In the genomic region with DNA sequence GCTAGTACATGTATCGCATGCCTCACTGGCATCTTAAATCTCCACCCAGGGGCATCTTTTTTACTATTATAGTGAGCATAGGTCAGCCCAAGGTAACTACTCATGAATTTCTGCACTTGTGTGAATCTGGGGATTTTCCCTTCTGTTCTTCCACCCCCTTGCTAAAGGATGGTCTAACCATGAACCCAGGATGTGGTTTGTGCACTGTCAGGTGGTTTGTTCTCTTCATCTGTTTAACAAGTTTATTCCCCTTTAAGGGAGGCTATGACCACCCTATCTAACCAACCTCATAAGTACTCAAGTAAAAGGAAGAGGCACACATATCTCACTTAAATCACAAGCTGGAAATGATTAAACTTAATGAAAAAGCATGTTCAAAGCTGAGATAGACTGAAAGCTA, we compare ENCODE assay signal across 13 cellular contexts.
DNase-seq lines count a peak whose midpoint lies in the region; ATAC-seq lines count a peak whose summit lies in the region.
"Had no signal": no experiment of that assay in that cellular context is flagged by ENCODE, and none has a peak within 500 bp of the region (broad histone marks: within the 10 kb centered on the region; RNA-seq: fewer than 3 reads in every experiment).

No MANE protein-coding gene starts in this region.

- H3K9me3 ChIP-seq in naive thymus-derived CD4-positive, alpha-beta T cell (ENCODE audit: control insufficient read depth in 2 of 3, low read length in 3 of 3) = no peaks in the 10 kb centered on the region
- H3K9me3 ChIP-seq in trophoblast cell (ENCODE audit: insufficient read depth, low read depth, low read length) = no peaks in the 10 kb centered on the region

- intact Hi-C loops in naive thymus-derived CD4-positive, alpha-beta T cell (cut with micrococcal nuclease) = no loop called here

- no peak overlapping the region for H4K91ac ChIP-seq in trophoblast cell (ENCODE audit: low read depth, low read length)

- no peak overlapping the region for H2BK120ac ChIP-seq in trophoblast cell (ENCODE audit: insufficient read depth, low read length, poor library complexity)

- H4K8ac ChIP-seq in trophoblast cell (ENCODE audit: low read depth, low read length) = no peak overlapping the region

- no peak overlapping the region for H3K4me3 ChIP-seq in naive thymus-derived CD4-positive, alpha-beta T cell (ENCODE audit: low read length)
- H3K4me3 ChIP-seq in trophoblast cell (ENCODE audit: low read depth, low read length) = no peak overlapping the region
- H3K4me3 ChIP-seq: K562, skin epidermis had no signal

- H3K36me3 ChIP-seq in naive thymus-derived CD4-positive, alpha-beta T cell (ENCODE audit: control insufficient read depth in 2 of 3, insufficient read depth in 3 of 3, low read length in 3 of 3) = no peaks in the 10 kb centered on the region
- H3K36me3 ChIP-seq in trophoblast cell (ENCODE audit: control insufficient read depth in 1 of 2, insufficient read depth in 2 of 2, low read length in 2 of 2) = no peaks in the 10 kb centered on the region

- no peak overlapping the region for H2AK5ac ChIP-seq in trophoblast cell (ENCODE audit: low read length)

- no peaks in the 10 kb centered on the region for H3K79me1 ChIP-seq in trophoblast cell (ENCODE audit: low read length)

- H2BK12ac ChIP-seq in trophoblast cell (ENCODE audit: low read length) = no peak overlapping the region

- CTCF ChIA-PET in activated CD4-positive, alpha-beta T cell treated with anti-CD3 and anti-CD28 coated beads, Interleukin-2, amount 10 ng/mL, durations not matched to agents 7 days and 5 days (lab: Charles Lee) = no interaction called here
- CTCF ChIA-PET in naive thymus-derived CD4-positive, alpha-beta T cell (lab: Charles Lee) = no interaction called here

- no peak overlapping the region for H4K12ac ChIP-seq in trophoblast cell (ENCODE audit: low read depth, low read length)

- H3K9ac ChIP-seq in trophoblast cell (ENCODE audit: low read length) = no peak overlapping the region

- no peak overlapping the region for H3K18ac ChIP-seq in trophoblast cell (ENCODE audit: low read length)

- no CpG with 5 or more reads among the region's 1 CpG for WGBS in trophoblast cell (ENCODE audit: extremely low coverage, insufficient coverage, insufficient read length)

- no peak overlapping the region for H3K14ac ChIP-seq in trophoblast cell (ENCODE audit: low read length)

- no peak overlapping the region for H3K4me3 Mint-ChIP-seq in activated CD4-positive, alpha-beta T cell treated with anti-CD3 and anti-CD28 coated beads, Interleukin-2, amount 10 ng/mL, durations not matched to agents 7 days and 5 days
- H3K4me3 Mint-ChIP-seq in naive thymus-derived CD4-positive, alpha-beta T cell = peak overlapping the region in 4 of 10 donors; percentile 3 to 48 (median 20)

- H3K4me2 ChIP-seq in trophoblast cell (ENCODE audit: low read length) = no peak overlapping the region

- POLR2A ChIA-PET in activated CD4-positive, alpha-beta T cell treated with anti-CD3 and anti-CD28 coated beads, Interleukin-2, amount 10 ng/mL, durations not matched to agents 7 days and 5 days (lab: Charles Lee) = no interaction called here
- POLR2A ChIA-PET in naive thymus-derived CD4-positive, alpha-beta T cell (lab: Charles Lee) = no interaction called here

- no peak overlapping the region for H3K27ac Mint-ChIP-seq in activated CD4-positive, alpha-beta T cell treated with anti-CD3 and anti-CD28 coated beads, Interleukin-2, amount 10 ng/mL, durations not matched to agents 7 days and 5 days
- peak overlapping the region in 1 of 9 donors; percentile 62 for H3K27ac Mint-ChIP-seq in naive thymus-derived CD4-positive, alpha-beta T cell

- no peaks in the 10 kb centered on the region for H3K79me2 ChIP-seq in trophoblast cell (ENCODE audit: control insufficient read depth, insufficient read depth, low read length, poor library complexity)

- no peaks in the 10 kb centered on the region for H3K9me3 Mint-ChIP-seq in activated CD4-positive, alpha-beta T cell treated with anti-CD3 and anti-CD28 coated beads, Interleukin-2, amount 10 ng/mL, durations not matched to agents 7 days and 5 days
- peaks cover 0 to 6% (median 0%) of the 10 kb centered on the region in 11 donors for H3K9me3 Mint-ChIP-seq in naive thymus-derived CD4-positive, alpha-beta T cell

- peaks cover 13% of the 10 kb centered on the region for H3K4me1 Mint-ChIP-seq in activated CD4-positive, alpha-beta T cell treated with anti-CD3 and anti-CD28 coated beads, Interleukin-2, amount 10 ng/mL, durations not matched to agents 7 days and 5 days
- H3K4me1 Mint-ChIP-seq in naive thymus-derived CD4-positive, alpha-beta T cell = peaks cover 0 to 15% (median 7%) of the 10 kb centered on the region in 7 donors

- no peaks in the 10 kb centered on the region for H3K36me3 Mint-ChIP-seq in activated CD4-positive, alpha-beta T cell treated with anti-CD3 and anti-CD28 coated beads, Interleukin-2, amount 10 ng/mL, durations not matched to agents 7 days and 5 days (ENCODE audit: low read depth)
- peaks cover 0 to 2% (median 0%) of the 10 kb centered on the region in 5 donors for H3K36me3 Mint-ChIP-seq in naive thymus-derived CD4-positive, alpha-beta T cell

- H3K27me3 ChIP-seq in naive thymus-derived CD4-positive, alpha-beta T cell (ENCODE audit: control insufficient read depth in 2 of 2, insufficient read depth in 2 of 2, low read length in 2 of 2) = no peaks in the 10 kb centered on the region
- H3K27me3 ChIP-seq in trophoblast cell (ENCODE audit: insufficient read depth, low read length) = no peaks in the 10 kb centered on the region
- H3K27me3 ChIP-seq: foreskin keratinocyte had no signal

- ATAC-seq in GM21526 (IDR thresholded peaks at IDR 0.05; ENCODE audit: low FRiP score, unreplicated experiment) (peak; percentile 82), HG03175 (IDR thresholded peaks at IDR 0.05; ENCODE audit: unreplicated experiment) (peak; percentile 89)
- ATAC-seq in naive thymus-derived CD4-positive, alpha-beta T cell = peak; percentile 81
- ATAC-seq: foreskin keratinocyte, K562 had no signal

- H3K4me1 ChIP-seq in naive thymus-derived CD4-positive, alpha-beta T cell (ENCODE audit: control insufficient read depth in 2 of 2, insufficient read depth in 2 of 2, low read length in 2 of 2) = peaks cover 0 to 8% of the 10 kb centered on the region in 2 donors
- H3K4me1 ChIP-seq in trophoblast cell (ENCODE audit: control insufficient read depth in 1 of 2, insufficient read depth in 2 of 2, low read length in 2 of 2) = peaks cover 2 to 3% of the 10 kb centered on the region in 2 experiments
- H3K4me1 ChIP-seq: foreskin keratinocyte had no signal

- H2AFZ ChIP-seq in trophoblast cell (ENCODE audit: insufficient read depth, low read length, poor library complexity) = no peak overlapping the region

- H3K23ac ChIP-seq in trophoblast cell (ENCODE audit: low read length) = no peak overlapping the region

- no peak overlapping the region for H3K4ac ChIP-seq in trophoblast cell (ENCODE audit: low read depth, low read length)

- H2BK5ac ChIP-seq in trophoblast cell (ENCODE audit: low read depth, low read length, poor library complexity) = no peak overlapping the region

- H3K27me3 Mint-ChIP-seq in activated CD4-positive, alpha-beta T cell treated with anti-CD3 and anti-CD28 coated beads, Interleukin-2, amount 10 ng/mL, durations not matched to agents 7 days and 5 days = no peaks in the 10 kb centered on the region
- H3K27me3 Mint-ChIP-seq in naive thymus-derived CD4-positive, alpha-beta T cell = no peaks in the 10 kb centered on the region

- peak; percentile 35 for DNase-seq in activated CD4-positive, alpha-beta T cell treated with anti-CD3 and anti-CD28 coated beads, Interleukin-2, amount 10 ng/mL, durations not matched to agents 7 days and 5 days
- DNase-seq in activated CD4-positive, alpha-beta T cell treated with anti-CD3 and anti-CD28 coated beads for 1 hour = no peak
- DNase-seq in naive thymus-derived CD4-positive, alpha-beta T cell = peak in 1 of 9 donors; percentile 17
- DNase-seq in trophoblast cell = no peak
- DNase-seq in inferior parietal cortex (ENCODE audit: extremely low spot score) = no peak
- DNase-seq in NCI-H1092 treated with DMSO at 0.1 percent for 48 hours (lab: John Stamatoyannopoulos, UW) = no peak
- DNase-seq: foreskin keratinocyte, mesenchymal stem cell, substantia nigra had no signal

- H3K27ac ChIP-seq in naive thymus-derived CD4-positive, alpha-beta T cell (ENCODE audit: low read depth, low read length) = no peak overlapping the region
- no peak overlapping the region for H3K27ac ChIP-seq in trophoblast cell (ENCODE audit: low read depth, low read length)
- H3K27ac ChIP-seq: foreskin keratinocyte, skin epidermis had no signal
